Comparison of ENCODE assay signal across 15 cellular contexts in the genomic region with DNA sequence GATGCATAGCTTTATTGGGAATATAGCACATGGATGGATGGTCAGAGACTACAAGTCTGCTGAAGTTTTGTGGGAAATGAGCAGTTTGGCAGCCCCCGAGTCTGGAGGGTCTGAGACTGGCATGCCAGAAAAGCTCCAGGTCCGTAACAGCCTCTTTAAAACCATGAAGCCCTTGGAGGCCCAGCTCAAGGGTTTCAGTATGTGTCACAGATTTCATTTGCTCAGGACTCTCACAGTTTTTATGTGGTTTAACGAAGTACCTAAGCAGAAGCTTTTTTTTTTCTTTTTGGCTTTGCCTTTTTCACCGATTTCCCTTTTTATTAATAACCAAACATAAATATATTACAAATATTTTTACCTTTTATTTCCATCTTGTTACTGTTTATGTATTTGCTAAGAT. TPM values are rescaled to one million over a fixed set of nuclear protein-coding genes. Genes with fewer than 3 reads are reported as not detected.
DNase-seq lines count a peak whose midpoint lies in the region; ATAC-seq and TF ChIP-seq lines count a peak whose summit lies in the region.
"Had no signal": no experiment of that assay in that cellular context is flagged by ENCODE, and none has a peak within 500 bp of the region (broad histone marks: within the 10 kb centered on the region; RNA-seq: fewer than 3 reads in every experiment).

No MANE protein-coding gene starts in this region.

- H3K4me1 ChIP-seq in A673 (ENCODE audit: insufficient read depth, low read length, poor library complexity, severe bottlenecking): peaks cover 10% of the 10 kb centered on the region
- H3K4me1 ChIP-seq in CD8-positive, alpha-beta memory T cell (ENCODE audit: insufficient read depth, low read length): no peaks in the 10 kb centered on the region

- ATAC-seq in GM18858 (IDR thresholded peaks at IDR 0.05; ENCODE audit: unreplicated experiment) (peak; percentile 83), GM21717 (IDR thresholded peaks at IDR 0.05; ENCODE audit: unreplicated experiment) (peak; percentile 91), HG03280 (IDR thresholded peaks at IDR 0.05; ENCODE audit: unreplicated experiment) (peak; percentile 77)
- ATAC-seq: Right ventricle myocardium inferior had no signal

- peaks cover 2 to 5% (median 3%) of the 10 kb centered on the region in 3 donors for H3K4me1 Mint-ChIP-seq in CD8-positive, alpha-beta memory T cell

- TF ChIP-seq CTCF in A673 (conservative IDR thresholded peaks at IDR 0.05; ENCODE audit: low read depth, low read length): no peak

- DNase-seq in A673 (ENCODE audit: low spot score) (no peak), GOT3 (lab: John Stamatoyannopoulos, UW) (no peak)
- DNase-seq in CD8-positive, alpha-beta memory T cell: no peak
- DNase-seq in activated CD4-positive, alpha-beta T cell treated with anti-CD3 and anti-CD28 coated beads, Interleukin-2, amount 50 U/mL, for 1 hour: no peak
- DNase-seq: islet precursor cell; NCI-H226; stimulated activated naive CD4-positive, alpha-beta T cell treated with Interleukin-2 at 50 U/mL for 16 hours; WERI-Rb-1 had no signal

- peaks cover 0 to 5% (median 2%) of the 10 kb centered on the region in 3 donors for H3K36me3 Mint-ChIP-seq in CD8-positive, alpha-beta memory T cell

- H3K36me3 ChIP-seq in A673 (ENCODE audit: insufficient read depth, low read length, poor library complexity, severe bottlenecking): no peaks in the 10 kb centered on the region
- H3K36me3 ChIP-seq in CD8-positive, alpha-beta memory T cell (ENCODE audit: insufficient read depth, low read length): no peaks in the 10 kb centered on the region
- H3K36me3 ChIP-seq: BLaER1 treated with 17β-estradiol and CSF1 and Interleukin-3, amounts not matched to agents 10 nM and 100 nM; WERI-Rb-1 had no signal

- CTCF ChIA-PET in A673 (lab: Charles Lee): no interaction called here
- CTCF ChIA-PET in CD8-positive, alpha-beta memory T cell (lab: Charles Lee): interaction anchor here (1.0 kb wide), 1 partner anchor 280 kb away, joined by 3 read pairs; no protein-coding TSS in a partner anchor

- H3K27me3 Mint-ChIP-seq in CD8-positive, alpha-beta memory T cell: peaks cover 1 to 22% of the 10 kb centered on the region in 2 donors

- H3K4me3 Mint-ChIP-seq in CD8-positive, alpha-beta memory T cell: peak overlapping the region in 1 of 7 donors; percentile 27
- H3K4me3 Mint-ChIP-seq: activated T-helper 1 cell treated with anti-CD3 and anti-CD28 coated beads, Interleukin-12 subunit alpha, Interleukin-12 subunit beta, Interleukin-2, Interleukin-4 antibody, amounts not matched to agents 30 ng/mL and 10 ng/mL and 1 ng/mL, durations not matched to agents 14 hours and 24 hours and 36 hours had no signal

- no peak overlapping the region for H3K4me3 ChIP-seq in A673 (ENCODE audit: low read depth, low read length, poor library complexity, severe bottlenecking)
- H3K4me3 ChIP-seq in CD8-positive, alpha-beta memory T cell (ENCODE audit: low read length): no peak overlapping the region
- H3K4me3 ChIP-seq: BLaER1 treated with 17β-estradiol and CSF1 and Interleukin-3, amounts not matched to agents 10 nM and 100 nM had no signal

- intact Hi-C loops in A673 (cut with micrococcal nuclease; ENCODE audit: unreplicated experiment): loop anchor here (5.0 kb wide), 1 partner anchor 569 kb away; no protein-coding TSS in a partner anchor

- no peaks in the 10 kb centered on the region for H3K27me3 ChIP-seq in layer of hippocampus (ENCODE audit: control insufficient read depth, insufficient read depth, low read length)
- H3K27me3 ChIP-seq in A673 (replicated peaks; ENCODE audit: insufficient read depth, low read depth, low read length, poor library complexity): no peaks in the 10 kb centered on the region
- H3K27me3 ChIP-seq in CD8-positive, alpha-beta memory T cell (ENCODE audit: insufficient read depth, low read length, poor library complexity, severe bottlenecking): no peaks in the 10 kb centered on the region
- H3K27me3 ChIP-seq: BLaER1 treated with 17β-estradiol and CSF1 and Interleukin-3, amounts not matched to agents 10 nM and 100 nM had no signal

- H3K9me3 ChIP-seq in A673 (ENCODE audit: low read depth, low read length, poor library complexity, severe bottlenecking): no peaks in the 10 kb centered on the region
- no peaks in the 10 kb centered on the region for H3K9me3 ChIP-seq in CD8-positive, alpha-beta memory T cell (ENCODE audit: low read length)

- H3K27ac Mint-ChIP-seq in CD8-positive, alpha-beta memory T cell: no peak overlapping the region
- H3K27ac Mint-ChIP-seq: activated T-helper 1 cell treated with anti-CD3 and anti-CD28 coated beads, Interleukin-12 subunit alpha, Interleukin-12 subunit beta, Interleukin-2, Interleukin-4 antibody, amounts not matched to agents 30 ng/mL and 10 ng/mL and 1 ng/mL, durations not matched to agents 14 hours and 24 hours and 36 hours had no signal

- no TSS peak for BruUV-seq in A673 (replicated peaks; lab: Mats Ljungman, UMichigan)

- peak overlapping the region; percentile 66 for H3K27ac ChIP-seq in layer of hippocampus (ENCODE audit: low read depth, low read length)
- H3K27ac ChIP-seq in A673 (ENCODE audit: low read depth, low read length, poor library complexity, severe bottlenecking): no peak overlapping the region
- no peak overlapping the region for H3K27ac ChIP-seq in CD8-positive, alpha-beta memory T cell (ENCODE audit: low read depth, low read length)
- H3K27ac ChIP-seq: BLaER1 treated with 17β-estradiol and CSF1 and Interleukin-3, amounts not matched to agents 10 nM and 100 nM; WERI-Rb-1 had no signal

- POLR2A ChIA-PET in A673 (lab: Charles Lee; ENCODE audit: low non-redundant PET): no interaction called here
- POLR2A ChIA-PET in CD8-positive, alpha-beta memory T cell (lab: Charles Lee): no interaction called here

- peaks cover 0 to 5% (median 3%) of the 10 kb centered on the region in 5 donors for H3K9me3 Mint-ChIP-seq in CD8-positive, alpha-beta memory T cell
- H3K9me3 Mint-ChIP-seq: activated T-helper 1 cell treated with anti-CD3 and anti-CD28 coated beads, Interleukin-12 subunit alpha, Interleukin-12 subunit beta, Interleukin-2, Interleukin-4 antibody, amounts not matched to agents 30 ng/mL and 10 ng/mL and 1 ng/mL, durations not matched to agents 14 hours and 24 hours and 36 hours had no signal

RNA-seq across cellular contexts. Expression of gene TMEM184C, which starts 30.6 kb away (rescaled TPM):
- 36.3 and 38.7 TPM in 2 replicates for total RNA-seq in A673 (2021)
- total RNA-seq in CD8-positive, alpha-beta memory T cell: 10 to 100 TPM; 31.6 to 35.9 TPM
- 26.8 TPM for polyA plus RNA-seq in CD8-positive, alpha-beta memory T cell
